In the genomic region with DNA sequence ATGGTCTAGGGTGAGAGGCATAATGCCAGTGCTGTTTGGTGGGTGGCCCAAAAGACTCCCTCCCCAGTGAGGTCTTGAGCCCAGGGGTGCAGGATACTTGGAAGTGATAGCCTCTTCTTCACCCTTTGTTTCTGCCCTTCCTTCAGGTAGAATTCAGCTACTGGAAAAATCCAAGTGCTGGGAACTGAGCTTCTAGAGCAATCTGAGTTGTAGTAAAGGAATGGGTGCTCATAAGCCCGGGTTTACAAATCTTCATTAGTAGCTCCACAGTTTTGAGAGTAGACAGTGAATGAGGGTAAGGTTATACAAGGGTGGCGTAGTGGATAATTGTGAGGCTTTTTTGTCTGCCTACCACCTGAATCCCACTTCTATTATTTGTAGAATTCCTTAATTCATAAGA, we compare ENCODE assay signal across 29 cellular contexts. TPM values are rescaled to one million over a fixed set of nuclear protein-coding genes. Genes with fewer than 3 reads are reported as not detected.
DNase-seq lines count a peak whose midpoint lies in the region; ATAC-seq and TF ChIP-seq lines count a peak whose summit lies in the region.
"Had no signal": no experiment of that assay in that cellular context is flagged by ENCODE, and none has a peak within 500 bp of the region (broad histone marks: within the 10 kb centered on the region; RNA-seq: fewer than 3 reads in every experiment).

No MANE protein-coding gene starts in this region.

- peaks cover 30% of the 10 kb centered on the region for H3K36me3 Mint-ChIP-seq in activated naive CD4-positive, alpha-beta T cell treated with anti-CD3 and anti-CD28 coated beads, Interleukin-2, amount 50 U/mL, for 24 hours
- peaks cover 40 to 43% of the 10 kb centered on the region in 2 donors for H3K36me3 Mint-ChIP-seq in activated naive CD4-positive, alpha-beta T cell treated with anti-CD3 and anti-CD28 coated beads, Interleukin-2, amount 50 U/mL, for 72 hours
- H3K36me3 Mint-ChIP-seq in activated T-helper 17 cell treated with anti-CD3 and anti-CD28 coated beads, Interleukin-2, amount 50 U/mL, for 72 hours (ENCODE audit: low read depth), result peaks cover 82% of the 10 kb centered on the region
- H3K36me3 Mint-ChIP-seq in stimulated activated naive B cell treated with anti-CD40 and anti-IgM and Interleukin-4, amounts not matched to agents 10 μg/mL and 1 μg/mL and 100 μg/mL, for 72 hours, result peaks cover 59 to 77% of the 10 kb centered on the region in 2 donors
- H3K36me3 Mint-ChIP-seq in chondrocyte (ENCODE audit: low read depth), result no peaks in the 10 kb centered on the region

- H3K27me3 Mint-ChIP-seq in activated naive CD4-positive, alpha-beta T cell treated with anti-CD3 and anti-CD28 coated beads, Interleukin-2, amount 50 U/mL, for 24 hours, result no peaks in the 10 kb centered on the region
- no peaks in the 10 kb centered on the region for H3K27me3 Mint-ChIP-seq in activated T-helper 17 cell treated with anti-CD3 and anti-CD28 coated beads, Interleukin-2, amount 50 U/mL, for 72 hours
- no peaks in the 10 kb centered on the region for H3K27me3 Mint-ChIP-seq in stimulated activated naive B cell treated with anti-CD40 and anti-IgM and Interleukin-4, amounts not matched to agents 10 μg/mL and 1 μg/mL and 100 μg/mL, for 72 hours
- H3K27me3 Mint-ChIP-seq in chondrocyte (ENCODE audit: low read depth), result peaks cover 39% of the 10 kb centered on the region

- TF ChIP-seq CTCF in chondrocyte (IDR thresholded peaks at IDR 0.05), result no peak

- peaks cover 58% of the 10 kb centered on the region for H3K4me1 Mint-ChIP-seq in activated naive CD4-positive, alpha-beta T cell treated with anti-CD3 and anti-CD28 coated beads, Interleukin-2, amount 50 U/mL, for 24 hours
- peaks cover 54% of the 10 kb centered on the region for H3K4me1 Mint-ChIP-seq in activated T-helper 17 cell treated with anti-CD3 and anti-CD28 coated beads, Interleukin-2, amount 50 U/mL, for 72 hours
- peaks cover 63 to 80% of the 10 kb centered on the region in 2 donors for H3K4me1 Mint-ChIP-seq in stimulated activated naive B cell treated with anti-CD40 and anti-IgM and Interleukin-4, amounts not matched to agents 10 μg/mL and 1 μg/mL and 100 μg/mL, for 72 hours
- no peaks in the 10 kb centered on the region for H3K4me1 Mint-ChIP-seq in chondrocyte (ENCODE audit: low read depth)

- ATAC-seq in activated naive CD4-positive, alpha-beta T cell treated with anti-CD3 and anti-CD28 coated beads, Interleukin-2, amount 50 U/mL, for 72 hours, result no peak
- ATAC-seq in activated T-helper 17 cell treated with anti-CD3 and anti-CD28 coated beads, Interleukin-2, amount 50 U/mL, for 72 hours (replicated peaks), result no peak
- no peak for ATAC-seq in stimulated activated naive B cell treated with anti-CD40 and anti-IgM and Interleukin-4, amounts not matched to agents 10 μg/mL and 1 μg/mL and 100 μg/mL, for 72 hours (replicated peaks)
- no peak for ATAC-seq in HG02981 (IDR thresholded peaks at IDR 0.05; ENCODE audit: unreplicated experiment)
- ATAC-seq: left colon had no signal

- TF ChIP-seq POLR2A in GM19193 (IDR thresholded peaks at IDR 0.05; ENCODE audit: extremely low read depth, insufficient read depth, insufficient read length), result peak; percentile 38

- H3K9me3 Mint-ChIP-seq in activated naive CD4-positive, alpha-beta T cell treated with anti-CD3 and anti-CD28 coated beads, Interleukin-2, amount 50 U/mL, for 24 hours, result no peaks in the 10 kb centered on the region
- peaks cover 7 to 11% of the 10 kb centered on the region in 2 donors for H3K9me3 Mint-ChIP-seq in activated naive CD4-positive, alpha-beta T cell treated with anti-CD3 and anti-CD28 coated beads, Interleukin-2, amount 50 U/mL, for 72 hours
- peaks cover 4% of the 10 kb centered on the region for H3K9me3 Mint-ChIP-seq in activated T-helper 17 cell treated with anti-CD3 and anti-CD28 coated beads, Interleukin-2, amount 50 U/mL, for 72 hours
- H3K9me3 Mint-ChIP-seq in stimulated activated naive B cell treated with anti-CD40 and anti-IgM and Interleukin-4, amounts not matched to agents 10 μg/mL and 1 μg/mL and 100 μg/mL, for 72 hours, result peaks cover 3 to 5% of the 10 kb centered on the region in 2 donors
- H3K9me3 Mint-ChIP-seq in chondrocyte (ENCODE audit: low read depth), result peaks cover 9% of the 10 kb centered on the region
- H3K9me3 Mint-ChIP-seq: HFFc6 had no signal

- no peak overlapping the region for H3K4me3 Mint-ChIP-seq in activated naive CD4-positive, alpha-beta T cell treated with anti-CD3 and anti-CD28 coated beads, Interleukin-2, amount 50 U/mL, for 24 hours
- peak overlapping the region; percentile 80 for H3K4me3 Mint-ChIP-seq in activated T-helper 17 cell treated with anti-CD3 and anti-CD28 coated beads, Interleukin-2, amount 50 U/mL, for 72 hours
- peak overlapping the region; percentile 2 to 53 for H3K4me3 Mint-ChIP-seq in stimulated activated naive B cell treated with anti-CD40 and anti-IgM and Interleukin-4, amounts not matched to agents 10 μg/mL and 1 μg/mL and 100 μg/mL, for 72 hours
- no peak overlapping the region for H3K4me3 Mint-ChIP-seq in chondrocyte (ENCODE audit: unreplicated experiment)
- H3K4me3 Mint-ChIP-seq: endodermal cell, HFFc6 had no signal

- peak overlapping the region; percentile 95 for H3K27ac Mint-ChIP-seq in activated naive CD4-positive, alpha-beta T cell treated with anti-CD3 and anti-CD28 coated beads, Interleukin-2, amount 50 U/mL, for 24 hours
- peak overlapping the region in 1 of 2 donors; percentile 95 for H3K27ac Mint-ChIP-seq in activated naive CD4-positive, alpha-beta T cell treated with anti-CD3 and anti-CD28 coated beads, Interleukin-2, amount 50 U/mL, for 72 hours
- H3K27ac Mint-ChIP-seq in activated T-helper 17 cell treated with anti-CD3 and anti-CD28 coated beads, Interleukin-2, amount 50 U/mL, for 72 hours, result peak overlapping the region; percentile 89
- peak overlapping the region; percentile 91 for H3K27ac Mint-ChIP-seq in stimulated activated naive B cell treated with anti-CD40 and anti-IgM and Interleukin-4, amounts not matched to agents 10 μg/mL and 1 μg/mL and 100 μg/mL, for 72 hours
- no peak overlapping the region for H3K27ac Mint-ChIP-seq in chondrocyte (ENCODE audit: unreplicated experiment)
- H3K27ac Mint-ChIP-seq: endodermal cell, HFFc6 had no signal

- DNase-seq in activated naive CD4-positive, alpha-beta T cell treated with anti-CD3 and anti-CD28 coated beads, Interleukin-2, amount 50 U/mL, for 72 hours (ENCODE audit: low spot score in 2 of 2), result no peak
- no peak for DNase-seq in stimulated activated naive B cell treated with anti-CD40 and anti-IgM and Interleukin-4, amounts not matched to agents 10 μg/mL and 1 μg/mL and 100 μg/mL, for 72 hours
- DNase-seq in SK-N-DZ (ENCODE audit: low spot score) (no peak), chondrocyte (ENCODE audit: low spot score) (no peak)
- DNase-seq: ACHN; activated CD4-positive, CD25-positive, alpha-beta regulatory T cell treated with anti-CD3 and anti-CD28 coated beads, Interleukin-2, amount 50 U/mL, for 72 hours; activated gamma-delta T cell; DMS 273 treated with DMSO at 0.1 percent for 48 hours; endodermal cell; HFFc6; IMR-90; left colon; NCI-H1417; NCI-H2081 treated with DMSO at 0.1 percent for 48 hours; NCI-H345; PC-9; retina; SHP77; small intestine; stimulated activated CD4-positive, alpha-beta T cell treated with anti-CD3 and anti-CD28 coated beads, Interleukin-1b, Interleukin-23, amount 100 ng/mL, for 48 hours; uterus had no signal

RNA-seq across cellular contexts. Expression of gene CD84, which starts 29.2 kb away (rescaled TPM):
- 10 to 100 TPM; 14.9 to 37.0 TPM for total RNA-seq in activated naive CD4-positive, alpha-beta T cell treated with anti-CD3 and anti-CD28 coated beads, Interleukin-2, amount 50 U/mL, for 72 hours
- 10 to 100 TPM; 15.7 to 37.3 TPM for total RNA-seq in activated T-helper 17 cell treated with anti-CD3 and anti-CD28 coated beads, Interleukin-2, amount 50 U/mL, for 72 hours
- polyA plus RNA-seq in SK-N-DZ (2014; cell fraction: cytosol; rRNA removed), result not detected in 2 replicates
- not detected in 2 replicates for polyA plus RNA-seq in SK-N-DZ (2014; cell fraction: nucleus; rRNA removed)
- total RNA-seq in chondrocyte, result not detected in 3 replicates
- total RNA-seq: endodermal cell, HFFc6, IMR-90, MCF 10A, PC-9 had no signal
- polyA plus RNA-seq: IMR-90 had no signal

RNA-seq across cellular contexts. Expression of gene SLAMF1, which starts 38.3 kb away (rescaled TPM):
- total RNA-seq in activated naive CD4-positive, alpha-beta T cell treated with anti-CD3 and anti-CD28 coated beads, Interleukin-2, amount 50 U/mL, for 72 hours, result 10 to 100 TPM; 84.3 to 96.3 TPM
- 100 to 1,000 TPM; 121 to 186 TPM for total RNA-seq in activated T-helper 17 cell treated with anti-CD3 and anti-CD28 coated beads, Interleukin-2, amount 50 U/mL, for 72 hours
- not detected in 2 replicates for polyA plus RNA-seq in SK-N-DZ (2014; cell fraction: cytosol; rRNA removed)
- not detected in 2 replicates for polyA plus RNA-seq in SK-N-DZ (2014; cell fraction: nucleus; rRNA removed)
- not detected in 3 replicates for total RNA-seq in chondrocyte
- total RNA-seq: endodermal cell, frontal cortex, HFFc6, IMR-90, MCF 10A, osteoblast, PC-9, suprapubic skin had no signal
- polyA plus RNA-seq: IMR-90 had no signal

Comparison
In these comparisons a context has a peak if more than half of its experiments do, and no peak if none do; other contexts are left out.
1. H3K4me3 Mint-ChIP-seq: peak in activated T-helper 17 cell treated with anti-CD3 and anti-CD28 coated beads, Interleukin-2, amount 50 U/mL, for 72 hours (single experiment) and stimulated activated naive B cell treated with anti-CD40 and anti-IgM and Interleukin-4, amounts not matched to agents 10 μg/mL and 1 μg/mL and 100 μg/mL, for 72 hours (2 of 2); none in activated naive CD4-positive, alpha-beta T cell treated with anti-CD3 and anti-CD28 coated beads, Interleukin-2, amount 50 U/mL, for 24 hours (single experiment) and chondrocyte (single experiment).
2. RNA of gene CD84, which starts 29.2 kb away (total RNA-seq): 15.7 to 37.3 TPM in activated T-helper 17 cell treated with anti-CD3 and anti-CD28 coated beads, Interleukin-2, amount 50 U/mL, for 72 hours and 14.9 to 37.0 TPM in activated naive CD4-positive, alpha-beta T cell treated with anti-CD3 and anti-CD28 coated beads, Interleukin-2, amount 50 U/mL, for 72 hours; not detected in chondrocyte; every median in the first group is over 10 times any median in the second.
3. RNA of gene SLAMF1, which starts 38.3 kb away (total RNA-seq): 121 to 186 TPM in activated T-helper 17 cell treated with anti-CD3 and anti-CD28 coated beads, Interleukin-2, amount 50 U/mL, for 72 hours and 84.3 to 96.3 TPM in activated naive CD4-positive, alpha-beta T cell treated with anti-CD3 and anti-CD28 coated beads, Interleukin-2, amount 50 U/mL, for 72 hours; not detected in chondrocyte; every median in the first group is over 10 times any median in the second.